ENCODE assay signal across 8 cellular contexts in the genomic region with DNA sequence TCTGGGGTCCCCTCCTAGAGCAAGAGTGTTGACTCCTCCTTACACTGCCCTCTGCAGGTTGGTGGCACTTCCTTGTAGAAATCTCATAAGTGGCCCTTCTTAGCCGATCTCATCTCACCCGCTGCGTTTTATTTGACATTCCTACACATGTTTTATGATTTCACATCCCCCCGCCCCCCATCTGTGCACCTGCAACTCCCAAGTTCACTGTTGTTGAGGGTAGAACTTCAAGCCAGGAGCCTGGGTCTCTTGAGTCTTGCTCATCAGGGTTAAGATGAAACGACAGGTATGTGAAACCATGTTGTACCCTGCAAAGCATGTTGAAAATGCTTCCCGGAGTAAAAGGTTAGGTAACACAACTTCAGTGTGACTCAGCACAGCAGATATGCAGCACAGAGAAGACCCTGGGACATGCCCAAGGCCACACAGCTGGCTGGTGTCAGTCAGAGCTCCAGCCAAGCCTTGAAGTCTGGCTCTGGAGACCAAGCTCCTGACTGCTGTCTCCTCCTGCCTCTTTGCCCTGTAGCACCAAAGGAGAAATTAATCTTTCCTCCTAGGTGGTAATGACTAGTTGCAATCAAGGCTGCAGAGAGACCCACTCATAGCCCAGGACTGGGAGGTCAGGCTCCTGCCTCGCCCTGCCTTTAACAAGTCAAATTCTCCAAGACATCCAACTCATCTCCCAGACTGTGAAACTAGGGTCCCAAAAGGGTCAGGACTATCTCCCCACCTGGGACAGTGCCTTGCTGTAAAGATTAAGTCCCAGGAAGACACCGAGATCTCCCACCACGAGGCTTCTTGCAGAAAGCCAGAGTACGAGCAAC.
A peak's percentile ranks its signal among the peaks of the same experiment; 100 is the strongest.
DNase-seq lines count a peak whose midpoint lies in the region; ATAC-seq, FAIRE-seq and TF ChIP-seq lines count a peak whose summit lies in the region.

No MANE protein-coding gene starts in this region.

- peak; percentile 34 for ATAC-seq in sciatic nerve
- no peak for ATAC-seq in HG03354 (IDR thresholded peaks at IDR 0.05; ENCODE audit: poor library complexity, severe bottlenecking, unreplicated experiment)

- DNase-seq in HuH-7.5 (ENCODE audit: low spot score) = peak; percentile 49
- DNase-seq in activated CD4-positive, alpha-beta T cell treated with anti-CD3 and anti-CD28 coated beads, Interleukin-2, amount 10 ng/mL, durations not matched to agents 24 days and 14 days = peak; percentile 67
- DNase-seq in cardiac muscle cell (ENCODE audit: low read depth in 1 of 2, low spot score in 1 of 2) = peak; percentile 70 to 82
- DNase-seq in sciatic nerve (ENCODE audit: low spot score) = no peak
- DNase-seq in retina = no peak
- no peak for DNase-seq in urothelium cell line (ENCODE audit: low spot score)

- peaks cover 3% of the 10 kb centered on the region; the same call in 1 of the 2 replicates for H3K4me1 ChIP-seq in DOHH2 (ENCODE audit: control insufficient read depth, low read length)
- peaks cover 22% of the 10 kb centered on the region for H3K4me1 ChIP-seq in cardiac muscle cell (ENCODE audit: low read depth)

- H3K36me3 ChIP-seq in DOHH2 (ENCODE audit: control insufficient read depth, low read length) = no peaks in the 10 kb centered on the region
- H3K36me3 ChIP-seq in cardiac muscle cell = no peaks in the 10 kb centered on the region

- H3K4me2 ChIP-seq in DOHH2 (ENCODE audit: low read length) = no peak overlapping the region

- no peaks in the 10 kb centered on the region for H3K79me2 ChIP-seq in DOHH2 (ENCODE audit: control insufficient read depth, low read length)

- no peaks in the 10 kb centered on the region for H3F3A ChIP-seq in DOHH2 (ENCODE audit: control insufficient read depth, insufficient read depth)

- no peaks in the 10 kb centered on the region for H3K27me3 Mint-ChIP-seq in activated CD4-positive, alpha-beta T cell treated with anti-CD3 and anti-CD28 coated beads, Interleukin-2, amount 10 ng/mL, durations not matched to agents 24 days and 14 days

- no peaks in the 10 kb centered on the region for H3K9me3 Mint-ChIP-seq in activated CD4-positive, alpha-beta T cell treated with anti-CD3 and anti-CD28 coated beads, Interleukin-2, amount 10 ng/mL, durations not matched to agents 24 days and 14 days

- H3K27ac Mint-ChIP-seq in activated CD4-positive, alpha-beta T cell treated with anti-CD3 and anti-CD28 coated beads, Interleukin-2, amount 10 ng/mL, durations not matched to agents 24 days and 14 days = no peak overlapping the region

- no peak for FAIRE-seq in urothelium cell line (lab: Jason Lieb, UNC)

- peaks cover 12% of the 10 kb centered on the region for H3K27me3 ChIP-seq in DOHH2 (ENCODE audit: control insufficient read depth, low read length)
- no peaks in the 10 kb centered on the region for H3K27me3 ChIP-seq in cardiac muscle cell

- no peak overlapping the region for H3K4me3 ChIP-seq in DOHH2 (ENCODE audit: low read length)
- no peak overlapping the region for H3K4me3 ChIP-seq in cardiac muscle cell

- no peak overlapping the region for H3K27ac ChIP-seq in DOHH2 (ENCODE audit: low read depth, low read length)
- peak overlapping the region; percentile 67 for H3K27ac ChIP-seq in cardiac muscle cell

- H3K4me1 Mint-ChIP-seq in activated CD4-positive, alpha-beta T cell treated with anti-CD3 and anti-CD28 coated beads, Interleukin-2, amount 10 ng/mL, durations not matched to agents 24 days and 14 days = peaks cover 3% of the 10 kb centered on the region

- H4K20me1 ChIP-seq in DOHH2 (ENCODE audit: control insufficient read depth, insufficient read depth, low read depth, low read length) = no peaks in the 10 kb centered on the region

- TF ChIP-seq CTCF in DOHH2 (IDR thresholded peaks at IDR 0.05; ENCODE audit: low read depth, low read length, poor library complexity, severe bottlenecking) (peak; percentile 79), cardiac muscle cell (IDR thresholded peaks at IDR 0.05; ENCODE audit: low read depth, low read length) (peak; percentile 62)

- H3K36me3 Mint-ChIP-seq in activated CD4-positive, alpha-beta T cell treated with anti-CD3 and anti-CD28 coated beads, Interleukin-2, amount 10 ng/mL, durations not matched to agents 24 days and 14 days (ENCODE audit: low read depth) = no peaks in the 10 kb centered on the region

- intact Hi-C loops in activated CD4-positive, alpha-beta T cell treated with anti-CD3 and anti-CD28 coated beads, Interleukin-2, amount 10 ng/mL, durations not matched to agents 24 days and 14 days (cut with micrococcal nuclease) = no loop called here
- intact Hi-C loops in sciatic nerve (cut with DNase I) = no loop called here

- peak overlapping the region; percentile 39 for H3K4me3 Mint-ChIP-seq in activated CD4-positive, alpha-beta T cell treated with anti-CD3 and anti-CD28 coated beads, Interleukin-2, amount 10 ng/mL, durations not matched to agents 24 days and 14 days

- no peaks in the 10 kb centered on the region for H3K9me2 ChIP-seq in DOHH2 (replicated peaks; ENCODE audit: control insufficient read depth, low read length)

- peaks cover 3% of the 10 kb centered on the region; the same call in 1 of the 2 replicates for H3K9me3 ChIP-seq in DOHH2 (ENCODE audit: control insufficient read depth, insufficient read depth, low read length)
- H3K9me3 ChIP-seq in cardiac muscle cell (ENCODE audit: low read depth) = no peaks in the 10 kb centered on the region

Comparison
In these comparisons a context has a peak if more than half of its experiments do, and no peak if none do; other contexts are left out.
1. DNase-seq: peak in HuH-7.5 (single experiment), activated CD4-positive, alpha-beta T cell treated with anti-CD3 and anti-CD28 coated beads, Interleukin-2, amount 10 ng/mL, durations not matched to agents 24 days and 14 days (single experiment) and cardiac muscle cell (2 of 2); none in sciatic nerve (single experiment), retina (single experiment) and urothelium cell line (single experiment).